Comparison of ENCODE assay signal across 12 cellular contexts in genomic region chr4:15955670-15956069, GRCh38. TPM values are rescaled to one million over a fixed set of nuclear protein-coding genes. Genes with fewer than 3 reads are reported as not detected.
DNase-seq lines count a peak whose midpoint lies in the region; TF ChIP-seq lines count a peak whose summit lies in the region.
"Had no signal": no experiment of that assay in that cellular context is flagged by ENCODE, and none has a peak within 500 bp of the region (broad histone marks: within the 10 kb centered on the region; RNA-seq: fewer than 3 reads in every experiment).

No MANE protein-coding gene starts in this region.

- H3K4me3 ChIP-seq in WERI-Rb-1 (ENCODE audit: low read depth, low read length): no peak overlapping the region

- H3K27ac Mint-ChIP-seq in HFFc6: no peak overlapping the region
- H3K27ac Mint-ChIP-seq: activated T-helper 2 cell treated with anti-CD3 and anti-CD28 coated beads, Interferon-gamma antibody, Interleukin-2, Interleukin-4, amounts not matched to agents 10 μg/mL and 5 μg/mL and 100 μg/mL, durations not matched to agents 14 hours and 24 hours and 36 hours had no signal

- no peak overlapping the region for H3K27ac ChIP-seq in WERI-Rb-1

- H3K36me3 Mint-ChIP-seq in HFFc6 (ENCODE audit: low read depth): no peaks in the 10 kb centered on the region

- no peaks in the 10 kb centered on the region for H3K36me3 ChIP-seq in WERI-Rb-1

- TF ChIP-seq CTCF in HFFc6 (IDR thresholded peaks at IDR 0.05) (no peak), WERI-Rb-1 (IDR thresholded peaks at IDR 0.05; ENCODE audit: low read depth, low read length) (peak; percentile 63)

- in situ Hi-C loops in Caki2 (cut with HindIII; ENCODE audit: low pct_unique_long_range_greater_than_20kb, low sequenced_read_pairs): no loop called here

- H3K27me3 ChIP-seq in WERI-Rb-1 (ENCODE audit: insufficient read depth, low read depth, severe bottlenecking): no peaks in the 10 kb centered on the region

- peaks cover 5% of the 10 kb centered on the region for H3K27me3 Mint-ChIP-seq in HFFc6 (ENCODE audit: insufficient read depth)

- peaks cover 2% of the 10 kb centered on the region for H3K9me3 ChIP-seq in WERI-Rb-1 (ENCODE audit: severe bottlenecking)

- no peaks in the 10 kb centered on the region for H3K4me1 Mint-ChIP-seq in HFFc6 (ENCODE audit: low read depth)

- no peak overlapping the region for H3K4me3 Mint-ChIP-seq in HFFc6

- no peaks in the 10 kb centered on the region for H3K9me3 Mint-ChIP-seq in HFFc6
- H3K9me3 Mint-ChIP-seq: activated T-helper 2 cell treated with anti-CD3 and anti-CD28 coated beads, Interferon-gamma antibody, Interleukin-2, Interleukin-4, amounts not matched to agents 10 μg/mL and 5 μg/mL and 100 μg/mL, durations not matched to agents 14 hours and 24 hours and 36 hours had no signal

- DNase-seq in Caki2 (ENCODE audit: low read depth) (peak; percentile 8), HFFc6 (peak; percentile 6), WERI-Rb-1 (no peak), kidney tubule cell (ENCODE audit: low spot score) (peak; percentile 12), OCI-M2 (lab: John Stamatoyannopoulos, UW; ENCODE audit: unreplicated experiment) (no peak), inferior parietal cortex (ENCODE audit: extremely low spot score) (no peak), iPS-NIHi11 (ENCODE audit: low spot score) (no peak)
- DNase-seq in activated CD4-positive, alpha-beta T cell treated with anti-CD3 and anti-CD28 coated beads for 1 hour: no peak

RNA-seq across cellular contexts. Expression of gene FGFBP2, which starts 7.3 kb away (rescaled TPM):
- total RNA-seq in Caki2 (2014; rRNA removed; shearing (Covaris generic); ENCODE audit: low replicate concordance): not detected in 2 replicates
- total RNA-seq in HFFc6 (2021; fragmentation: NEBNext Ultra II Directional; extraction: Animal tissue kit (Norgen Biotek cat#: 25700)): not detected
- total RNA-seq: chondrocyte, skeletal muscle tissue, temporal lobe had no signal

RNA-seq across cellular contexts. Expression of gene FGFBP1, which starts 17.1 kb away (rescaled TPM):
- total RNA-seq in Caki2 (2014; rRNA removed; shearing (Covaris generic); ENCODE audit: low replicate concordance): 2.8 TPM in 2 replicates
- total RNA-seq in HFFc6 (2021; fragmentation: NEBNext Ultra II Directional; extraction: Animal tissue kit (Norgen Biotek cat#: 25700)): not detected
- total RNA-seq: activated T-helper 2 cell treated with anti-CD3 and anti-CD28 coated beads, Interferon-gamma antibody, Interleukin-2, Interleukin-4, amounts not matched to agents 10 μg/mL and 5 μg/mL and 100 μg/mL, durations not matched to agents 14 hours and 24 hours and 36 hours; chondrocyte; skeletal muscle tissue; temporal lobe had no signal

Comparison
In these comparisons a context has a peak if more than half of its experiments do, and no peak if none do; other contexts are left out.
1. DNase-seq: peak in Caki2 (single experiment), HFFc6 (single experiment) and kidney tubule cell (single experiment); none in WERI-Rb-1 (single experiment), OCI-M2 (single experiment), inferior parietal cortex (single experiment), iPS-NIHi11 (single experiment) and activated CD4-positive, alpha-beta T cell treated with anti-CD3 and anti-CD28 coated beads for 1 hour (single experiment).